ENCODE assay signal across 8 cellular contexts in the genomic region with DNA sequence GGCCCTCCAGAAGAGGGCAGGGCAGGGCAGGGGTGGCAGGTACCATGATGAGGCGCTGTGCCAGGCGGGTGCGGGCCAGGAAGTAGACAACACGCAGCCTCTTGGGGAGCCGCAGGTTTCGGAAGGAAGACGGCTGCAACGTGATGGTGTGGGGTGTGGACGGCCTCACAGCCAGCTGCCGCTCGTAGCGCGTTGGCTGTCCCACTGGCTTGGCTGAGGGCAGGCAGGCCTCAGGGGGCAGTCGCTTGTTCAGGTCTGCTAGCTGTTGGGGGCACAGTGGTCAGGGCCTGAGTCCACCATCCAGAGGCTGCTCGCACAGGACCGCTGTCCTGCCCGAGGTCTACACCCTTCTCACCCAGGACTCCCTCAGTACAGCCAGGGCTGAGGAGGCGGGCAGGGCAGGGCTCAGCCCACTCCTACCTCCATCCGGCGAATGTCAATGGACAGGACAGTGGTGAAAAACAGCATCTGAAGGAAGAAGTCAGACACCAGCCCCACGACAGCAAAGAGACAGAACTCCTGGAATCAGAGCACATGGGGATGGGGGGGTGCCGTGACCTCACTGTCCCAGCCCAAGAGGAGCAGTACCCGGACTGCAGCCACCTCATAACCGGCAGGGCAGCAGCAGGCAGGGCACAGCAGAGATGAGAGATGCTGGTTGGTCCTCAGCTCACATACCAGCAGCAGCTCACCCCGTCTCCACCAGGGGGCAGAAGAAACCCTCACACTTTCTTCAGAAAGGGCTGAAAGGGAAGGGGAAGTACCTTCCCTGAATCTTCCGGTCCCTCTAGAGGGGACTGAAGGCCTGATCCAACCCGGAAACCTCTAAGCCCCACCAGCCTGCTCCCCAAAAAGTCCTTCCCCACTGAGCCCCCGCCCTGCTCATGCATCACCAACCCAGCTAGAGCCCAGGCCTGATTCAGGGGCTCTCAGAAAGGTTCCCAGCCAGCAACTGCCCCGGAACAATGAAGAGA. TPM values are rescaled to one million over a fixed set of nuclear protein-coding genes. Genes with fewer than 3 reads are reported as not detected.
A peak's percentile ranks its signal among the peaks of the same experiment; 100 is the strongest.
DNase-seq lines count a peak whose midpoint lies in the region; ATAC-seq and TF ChIP-seq lines count a peak whose summit lies in the region.

No MANE protein-coding gene starts in this region.

- 56% methylated on average over 8 of the region's 29 CpGs for WGBS in right lobe of liver (ENCODE audit: insufficient coverage, low coverage, low lambda C conversion rate, missing lambda C conversion rate)

- peak overlapping the region in 2 of 3 donors; percentile 9 to 26 for H3K4me3 ChIP-seq in right lobe of liver

- peaks cover 0 to 34% (median 4%) of the 10 kb centered on the region in 4 donors for H3K36me3 ChIP-seq in right lobe of liver

- peak overlapping the region; percentile 99 for H3K27ac Mint-ChIP-seq in activated CD4-positive, alpha-beta T cell treated with anti-CD3 and anti-CD28 coated beads, Interleukin-2, amount 10 ng/mL, durations not matched to agents 7 days and 5 days
- H3K27ac Mint-ChIP-seq in dendritic cell treated with granulocyte-macrophage colony-stimulating factor and Interleukin-4, amounts not matched to agents 40 ng/mL and 50 ng/mL, for 4 days: peak overlapping the region; percentile 89

- TF ChIP-seq POLR2A in GM18505 (IDR thresholded peaks at IDR 0.05; ENCODE audit: borderline replicate concordance, extremely low read depth, insufficient read depth, insufficient read length) (no peak), right lobe of liver (IDR thresholded peaks at IDR 0.05) (no peak)

- intact Hi-C loops in dendritic cell treated with granulocyte-macrophage colony-stimulating factor and Interleukin-4, amounts not matched to agents 40 ng/mL and 50 ng/mL, for 4 days (cut with micrococcal nuclease): loop anchor here (1.0 kb wide), 2 partner anchors 56 to 93 kb away; a partner anchor contains a TSS
- intact Hi-C loops in right lobe of liver (cut with DNase I): loop anchor here (5.0 kb wide), 1 partner anchor 57 kb away; a partner anchor contains a TSS

- H3K4me3 Mint-ChIP-seq in activated CD4-positive, alpha-beta T cell treated with anti-CD3 and anti-CD28 coated beads, Interleukin-2, amount 10 ng/mL, durations not matched to agents 7 days and 5 days: peak overlapping the region; percentile 60
- peak overlapping the region; percentile 32 for H3K4me3 Mint-ChIP-seq in dendritic cell treated with granulocyte-macrophage colony-stimulating factor and Interleukin-4, amounts not matched to agents 40 ng/mL and 50 ng/mL, for 4 days

- H3K9me3 Mint-ChIP-seq in activated CD4-positive, alpha-beta T cell treated with anti-CD3 and anti-CD28 coated beads, Interleukin-2, amount 10 ng/mL, durations not matched to agents 7 days and 5 days: no peaks in the 10 kb centered on the region
- H3K9me3 Mint-ChIP-seq in dendritic cell treated with granulocyte-macrophage colony-stimulating factor and Interleukin-4, amounts not matched to agents 40 ng/mL and 50 ng/mL, for 4 days: no peaks in the 10 kb centered on the region

- POLR2A ChIA-PET in activated CD4-positive, alpha-beta T cell treated with anti-CD3 and anti-CD28 coated beads, Interleukin-2, amount 10 ng/mL, durations not matched to agents 7 days and 5 days (lab: Charles Lee): interaction anchor here (0.9 kb wide), 1 partner anchor 55 kb away, joined by 4 read pairs; a partner anchor contains a TSS

- H3K27ac ChIP-seq in right lobe of liver: peak overlapping the region in 2 of 3 donors; percentile 49 to 72

- ATAC-seq in GM18505 (IDR thresholded peaks at IDR 0.05; ENCODE audit: unreplicated experiment) (peak; percentile 69), HG03159 (IDR thresholded peaks at IDR 0.05; ENCODE audit: unreplicated experiment) (peak; percentile 67), right lobe of liver (peak; percentile 68 to 76 (median 70))

- H3K4me1 ChIP-seq in right lobe of liver: peaks cover 0 to 52% (median 22%) of the 10 kb centered on the region in 4 donors

- DNase-seq in A172 (ENCODE audit: low spot score): peak; percentile 85
- DNase-seq in NCI-H460 (ENCODE audit: extremely low read depth, low read depth): peak; percentile 76
- DNase-seq in activated CD4-positive, alpha-beta T cell treated with anti-CD3 and anti-CD28 coated beads, Interleukin-2, amount 10 ng/mL, durations not matched to agents 7 days and 5 days: peak; percentile 94
- peak; percentile 80 to 87 (median 84) for DNase-seq in right lobe of liver
- peak; percentile 81 to 83 for DNase-seq in stimulated activated CD4-positive, alpha-beta T cell treated with anti-CD3 and anti-CD28 coated beads, Interleukin-4, amount 100 ng/mL, for 4 hours

- peak; percentile 87 to 94 (median 92) for TF ChIP-seq CTCF in right lobe of liver (IDR thresholded peaks at IDR 0.05)

- CTCF ChIA-PET in activated CD4-positive, alpha-beta T cell treated with anti-CD3 and anti-CD28 coated beads, Interleukin-2, amount 10 ng/mL, durations not matched to agents 7 days and 5 days (lab: Charles Lee): interaction anchor here (0.6 to 5.4 kb wide), 40 partner anchors 8 to 573 kb away, joined by 3 to 51 read pairs (median 3); a partner anchor contains a TSS

- peaks cover 36% of the 10 kb centered on the region for H3K36me3 Mint-ChIP-seq in activated CD4-positive, alpha-beta T cell treated with anti-CD3 and anti-CD28 coated beads, Interleukin-2, amount 10 ng/mL, durations not matched to agents 7 days and 5 days (ENCODE audit: low read depth)
- peaks cover 91% of the 10 kb centered on the region for H3K36me3 Mint-ChIP-seq in dendritic cell treated with granulocyte-macrophage colony-stimulating factor and Interleukin-4, amounts not matched to agents 40 ng/mL and 50 ng/mL, for 4 days (ENCODE audit: low read depth)

- H3K9me3 ChIP-seq in right lobe of liver: no peaks in the 10 kb centered on the region

- peaks cover 19% of the 10 kb centered on the region for H3K4me1 Mint-ChIP-seq in activated CD4-positive, alpha-beta T cell treated with anti-CD3 and anti-CD28 coated beads, Interleukin-2, amount 10 ng/mL, durations not matched to agents 7 days and 5 days
- peaks cover 24% of the 10 kb centered on the region for H3K4me1 Mint-ChIP-seq in dendritic cell treated with granulocyte-macrophage colony-stimulating factor and Interleukin-4, amounts not matched to agents 40 ng/mL and 50 ng/mL, for 4 days (ENCODE audit: low read depth)

- H3K27me3 ChIP-seq in right lobe of liver: no peaks in the 10 kb centered on the region

- H3K27me3 Mint-ChIP-seq in activated CD4-positive, alpha-beta T cell treated with anti-CD3 and anti-CD28 coated beads, Interleukin-2, amount 10 ng/mL, durations not matched to agents 7 days and 5 days: no peaks in the 10 kb centered on the region
- no peaks in the 10 kb centered on the region for H3K27me3 Mint-ChIP-seq in dendritic cell treated with granulocyte-macrophage colony-stimulating factor and Interleukin-4, amounts not matched to agents 40 ng/mL and 50 ng/mL, for 4 days

RNA-seq across cellular contexts. Expression of a gene that starts 40.0 kb away (rescaled TPM):
- total RNA-seq in A172 (2014; rRNA removed; shearing (Covaris generic)): 12.1 and 15.1 TPM in 2 replicates
- total RNA-seq in NCI-H460 (2014; rRNA removed; shearing (Covaris generic)): 7.1 and 9.5 TPM in 2 replicates
- polyA plus RNA-seq in NCI-H460 (2014; cell fraction: nucleus; rRNA removed): 9.2 TPM in 2 replicates
- 10 to 100 TPM; 27.4 to 34.9 TPM for total RNA-seq in activated CD4-positive, alpha-beta T cell treated with anti-CD3 and anti-CD28 coated beads, Interleukin-2, amount 10 ng/mL, durations not matched to agents 7 days and 5 days
- 10 to 100 TPM; 14.9 to 25.8 (median 16.9) TPM for total RNA-seq in right lobe of liver

RNA-seq across cellular contexts. Expression of a gene that starts 54.9 kb away (rescaled TPM):
- 55.1 and 60.6 TPM in 2 replicates for total RNA-seq in A172 (2014; rRNA removed; shearing (Covaris generic))
- 28.0 and 34.3 TPM in 2 replicates for total RNA-seq in NCI-H460 (2014; rRNA removed; shearing (Covaris generic))
- polyA plus RNA-seq in NCI-H460 (2014; cell fraction: nucleus; rRNA removed): 45.3 and 50.3 TPM in 2 replicates
- 10 to 100 TPM; 68.1 to 71.4 TPM for total RNA-seq in activated CD4-positive, alpha-beta T cell treated with anti-CD3 and anti-CD28 coated beads, Interleukin-2, amount 10 ng/mL, durations not matched to agents 7 days and 5 days
- total RNA-seq in right lobe of liver: 10 to 100 TPM; 48.8 to 85.1 (median 78.9) TPM

Comparison
In these comparisons a context has a peak if more than half of its experiments do, and no peak if none do; other contexts are left out.
1. Peak in every context shown above with its lines: DNase-seq, ATAC-seq, H3K4me3 ChIP-seq and H3K27ac ChIP-seq.